In the genomic region with DNA sequence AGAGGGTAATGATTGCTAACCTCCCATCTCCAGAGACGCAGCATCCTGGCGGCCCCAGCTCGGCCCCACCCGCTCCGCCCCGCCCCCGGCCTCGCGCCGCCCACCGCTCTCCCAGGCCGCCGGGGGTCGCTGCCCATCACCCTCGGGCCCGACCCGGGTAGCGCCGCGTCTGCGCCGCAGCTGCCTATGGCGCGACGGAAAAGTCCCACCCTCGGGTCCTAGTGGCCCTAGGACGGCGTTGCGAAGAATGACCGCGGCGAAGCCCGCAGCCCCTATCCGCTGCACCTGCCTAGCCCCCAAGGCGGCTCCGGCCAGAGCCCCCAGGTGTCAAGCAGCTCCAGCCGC, we compare ENCODE assay signal across 8 cellular contexts. TPM values are rescaled to one million over a fixed set of nuclear protein-coding genes. Genes with fewer than 3 reads are reported as not detected.
DNase-seq lines count a peak whose midpoint lies in the region; ATAC-seq and TF ChIP-seq lines count a peak whose summit lies in the region.

No MANE protein-coding gene starts in this region.

- H4K20me1 ChIP-seq in OCI-LY1 (ENCODE audit: insufficient read depth, low read length), result no peaks in the 10 kb centered on the region

- H3K27ac Mint-ChIP-seq in activated T-helper 1 cell treated with anti-CD3 and anti-CD28 coated beads, Interleukin-12 subunit alpha, Interleukin-12 subunit beta, Interleukin-2, Interleukin-4 antibody, amounts not matched to agents 30 ng/mL and 10 ng/mL and 1 ng/mL, durations not matched to agents 14 hours and 24 hours and 36 hours, result peak overlapping the region; percentile 97

- intact Hi-C loops in activated T-helper 1 cell treated with anti-CD3 and anti-CD28 coated beads, Interleukin-12 subunit alpha, Interleukin-12 subunit beta, Interleukin-2, Interleukin-4 antibody, amounts not matched to agents 30 ng/mL and 10 ng/mL and 1 ng/mL, durations not matched to agents 14 hours and 24 hours and 36 hours (cut with micrococcal nuclease), result loop anchor here (1.0 to 2.0 kb wide), 3 partner anchors 37 to 93 kb away; partner anchors contain the start of genes TMEM138 and TMEM216

- H3K79me2 ChIP-seq in OCI-LY1 (ENCODE audit: insufficient read depth, low read length), result peaks cover 66% of the 10 kb centered on the region

- peaks cover 64% of the 10 kb centered on the region for H3K4me1 Mint-ChIP-seq in activated T-helper 1 cell treated with anti-CD3 and anti-CD28 coated beads, Interleukin-12 subunit alpha, Interleukin-12 subunit beta, Interleukin-2, Interleukin-4 antibody, amounts not matched to agents 30 ng/mL and 10 ng/mL and 1 ng/mL, durations not matched to agents 14 hours and 24 hours and 36 hours (ENCODE audit: low read depth)

- no peaks in the 10 kb centered on the region for H3K9me3 ChIP-seq in OCI-LY1 (ENCODE audit: low read length)
- peaks cover 1% of the 10 kb centered on the region for H3K9me3 ChIP-seq in neuron (ENCODE audit: low read length)
- no peaks in the 10 kb centered on the region for H3K9me3 ChIP-seq in thoracic aorta

- H3K4me1 ChIP-seq in OCI-LY1 (ENCODE audit: insufficient read depth, low read length, severe bottlenecking) (peaks cover 31% of the 10 kb centered on the region), neuron (ENCODE audit: insufficient read depth, low read length) (peaks cover 20% of the 10 kb centered on the region), thoracic aorta (ENCODE audit: control insufficient read depth in 1 of 2, low read depth in 2 of 2) (peaks cover 12 to 30% of the 10 kb centered on the region in 2 donors)

- peak; percentile 41 for TF ChIP-seq CTCF in OCI-LY1 (IDR thresholded peaks at IDR 0.05; ENCODE audit: low read length)
- TF ChIP-seq CTCF in fibroblast of pulmonary artery (IDR thresholded peaks at IDR 0.05; ENCODE audit: low read length, missing control alignments), result no peak
- TF ChIP-seq CTCF in thoracic aorta (IDR thresholded peaks at IDR 0.05), result no peak

- H3K4me3 ChIP-seq in OCI-LY1 (ENCODE audit: low read depth, low read length, poor library complexity, severe bottlenecking), result peak overlapping the region; percentile 82
- H3K4me3 ChIP-seq in fibroblast of pulmonary artery (replicated peaks; ENCODE audit: low read depth, low read length), result peak overlapping the region; percentile 76
- H3K4me3 ChIP-seq in neuron (ENCODE audit: low read length), result peak overlapping the region; percentile 96
- peak overlapping the region; percentile 98 for H3K4me3 ChIP-seq in thoracic aorta

- H3K27me3 Mint-ChIP-seq in activated T-helper 1 cell treated with anti-CD3 and anti-CD28 coated beads, Interleukin-12 subunit alpha, Interleukin-12 subunit beta, Interleukin-2, Interleukin-4 antibody, amounts not matched to agents 30 ng/mL and 10 ng/mL and 1 ng/mL, durations not matched to agents 14 hours and 24 hours and 36 hours (ENCODE audit: insufficient read depth), result no peaks in the 10 kb centered on the region

- DNase-seq in CMK (ENCODE audit: low read depth), result peak; percentile 50
- DNase-seq in activated T-helper 1 cell treated with anti-CD3 and anti-CD28 coated beads, Interleukin-12 subunit alpha, Interleukin-12 subunit beta, Interleukin-2, Interleukin-4 antibody, amounts not matched to agents 30 ng/mL and 10 ng/mL and 1 ng/mL, durations not matched to agents 14 hours and 24 hours and 36 hours (ENCODE audit: low spot score), result peak; percentile 60
- peak; percentile 51 for DNase-seq in fibroblast of pulmonary artery (ENCODE audit: low read depth)
- DNase-seq in thoracic aorta (ENCODE audit: low spot score), result no peak

- H3K36me3 ChIP-seq in OCI-LY1 (ENCODE audit: insufficient read depth, low read length) (peaks cover 48% of the 10 kb centered on the region), neuron (ENCODE audit: insufficient read depth, low read length) (peaks cover 58% of the 10 kb centered on the region), thoracic aorta (peaks cover 18% of the 10 kb centered on the region)

- peak overlapping the region; percentile 91 for H3K4me3 Mint-ChIP-seq in activated T-helper 1 cell treated with anti-CD3 and anti-CD28 coated beads, Interleukin-12 subunit alpha, Interleukin-12 subunit beta, Interleukin-2, Interleukin-4 antibody, amounts not matched to agents 30 ng/mL and 10 ng/mL and 1 ng/mL, durations not matched to agents 14 hours and 24 hours and 36 hours

- no peaks in the 10 kb centered on the region for H3F3A ChIP-seq in OCI-LY1 (ENCODE audit: insufficient read depth, low read length)

- H3K27ac ChIP-seq in OCI-LY1 (ENCODE audit: low read depth, low read length, poor library complexity, severe bottlenecking), result peak overlapping the region; percentile 64
- peak overlapping the region; percentile 97 for H3K27ac ChIP-seq in thoracic aorta

- H3K36me3 Mint-ChIP-seq in activated T-helper 1 cell treated with anti-CD3 and anti-CD28 coated beads, Interleukin-12 subunit alpha, Interleukin-12 subunit beta, Interleukin-2, Interleukin-4 antibody, amounts not matched to agents 30 ng/mL and 10 ng/mL and 1 ng/mL, durations not matched to agents 14 hours and 24 hours and 36 hours (ENCODE audit: low read depth), result peaks cover 47% of the 10 kb centered on the region

- H3K9me2 ChIP-seq in OCI-LY1 (ENCODE audit: low read depth, low read length), result no peaks in the 10 kb centered on the region

- H3K9me3 Mint-ChIP-seq in activated T-helper 1 cell treated with anti-CD3 and anti-CD28 coated beads, Interleukin-12 subunit alpha, Interleukin-12 subunit beta, Interleukin-2, Interleukin-4 antibody, amounts not matched to agents 30 ng/mL and 10 ng/mL and 1 ng/mL, durations not matched to agents 14 hours and 24 hours and 36 hours, result no peaks in the 10 kb centered on the region

- H2AFZ ChIP-seq in OCI-LY1 (ENCODE audit: low read length) (no peak overlapping the region), neuron (ENCODE audit: low read depth, low read length) (peak overlapping the region; percentile 64)

- H3K9ac ChIP-seq in OCI-LY1 (ENCODE audit: low read length), result peak overlapping the region; percentile 88

- H3K4me2 ChIP-seq in OCI-LY1 (ENCODE audit: low read length), result peak overlapping the region; percentile 96

- no peaks in the 10 kb centered on the region for H3K27me3 ChIP-seq in OCI-LY1 (ENCODE audit: insufficient read depth, low read length)
- no peaks in the 10 kb centered on the region for H3K27me3 ChIP-seq in neuron (ENCODE audit: insufficient read depth, low read length)
- H3K27me3 ChIP-seq in thoracic aorta (replicated peaks; ENCODE audit: insufficient read depth), result no peaks in the 10 kb centered on the region

- ATAC-seq in GM19324 (IDR thresholded peaks at IDR 0.05; ENCODE audit: low FRiP score, unreplicated experiment) (peak; percentile 56), HG03439 (IDR thresholded peaks at IDR 0.05; ENCODE audit: unreplicated experiment) (peak; percentile 42), thoracic aorta (ENCODE audit: insufficient number of reproducible peaks, low FRiP score, low read depth) (no peak)

RNA-seq across cellular contexts. Expression of gene CPSF7, which starts 0.5 kb away (rescaled TPM):
- total RNA-seq in activated T-helper 1 cell treated with anti-CD3 and anti-CD28 coated beads, Interleukin-12 subunit alpha, Interleukin-12 subunit beta, Interleukin-2, Interleukin-4 antibody, amounts not matched to agents 30 ng/mL and 10 ng/mL and 1 ng/mL, durations not matched to agents 14 hours and 24 hours and 36 hours, result 141 and 148 TPM in 2 replicates
- 10 to 100 TPM; 54.3 to 69.7 TPM for total RNA-seq in thoracic aorta

RNA-seq across cellular contexts. Expression of gene SDHAF2, which starts 0.6 kb away (rescaled TPM):
- 49.5 and 58.1 TPM in 2 replicates for total RNA-seq in activated T-helper 1 cell treated with anti-CD3 and anti-CD28 coated beads, Interleukin-12 subunit alpha, Interleukin-12 subunit beta, Interleukin-2, Interleukin-4 antibody, amounts not matched to agents 30 ng/mL and 10 ng/mL and 1 ng/mL, durations not matched to agents 14 hours and 24 hours and 36 hours
- 10 to 100 TPM; 43.2 to 52.6 TPM for total RNA-seq in thoracic aorta

RNA-seq across cellular contexts. Expression of gene TMEM216, which starts 36.9 kb away (rescaled TPM):
- 18.8 and 20.2 TPM in 2 replicates for total RNA-seq in activated T-helper 1 cell treated with anti-CD3 and anti-CD28 coated beads, Interleukin-12 subunit alpha, Interleukin-12 subunit beta, Interleukin-2, Interleukin-4 antibody, amounts not matched to agents 30 ng/mL and 10 ng/mL and 1 ng/mL, durations not matched to agents 14 hours and 24 hours and 36 hours
- 10 to 100 TPM in 1 of 2 donors, 1 to 10 TPM in 1; 5.6 to 13.0 TPM for total RNA-seq in thoracic aorta
